In the genomic region with DNA sequence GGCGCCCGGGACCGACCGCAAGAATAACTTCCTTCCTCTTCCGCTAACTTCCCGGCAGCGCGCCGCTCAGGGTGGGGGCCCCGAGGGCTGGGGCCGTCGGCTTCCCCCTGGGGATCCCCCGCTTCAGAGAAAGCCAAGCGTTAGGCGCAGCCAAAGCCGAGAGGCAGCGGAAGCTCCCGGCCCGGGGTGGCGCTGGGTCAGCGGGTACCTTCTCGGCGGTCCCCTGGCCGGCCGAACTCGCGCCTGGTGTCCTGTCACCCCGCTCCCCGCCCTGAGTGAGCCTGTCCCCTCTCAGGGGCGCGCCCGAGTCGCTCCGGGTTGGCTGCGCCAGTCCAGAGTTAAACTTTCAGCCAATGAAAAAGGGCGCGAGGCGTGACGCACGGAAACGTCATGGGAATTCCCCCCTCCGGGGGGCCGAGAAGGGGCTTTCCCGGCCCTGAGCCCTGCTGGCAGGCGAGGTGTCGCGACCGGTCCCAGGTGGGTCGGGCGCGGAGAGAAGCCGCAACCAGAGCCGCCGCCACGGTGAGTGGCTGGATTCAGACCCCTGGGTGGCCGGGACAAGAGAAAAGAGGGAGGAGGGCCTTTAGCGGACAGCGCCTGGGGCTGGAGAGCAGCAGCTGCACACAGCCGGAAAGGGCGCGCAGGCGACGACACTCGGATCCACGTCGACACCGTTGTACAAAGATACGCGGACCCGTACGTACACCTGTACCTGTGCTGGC, we compare ENCODE assay signal across 1 cellular context.
TF ChIP-seq lines count a peak whose summit lies in the region.

No MANE protein-coding gene starts in this region.

TF ChIP-seq in HepG2, 621 proteins besides CTCF, POLR2A, EP300 and RAD21 (continued from another document and continues in another):
- TF ChIP-seq, protein P1, sequence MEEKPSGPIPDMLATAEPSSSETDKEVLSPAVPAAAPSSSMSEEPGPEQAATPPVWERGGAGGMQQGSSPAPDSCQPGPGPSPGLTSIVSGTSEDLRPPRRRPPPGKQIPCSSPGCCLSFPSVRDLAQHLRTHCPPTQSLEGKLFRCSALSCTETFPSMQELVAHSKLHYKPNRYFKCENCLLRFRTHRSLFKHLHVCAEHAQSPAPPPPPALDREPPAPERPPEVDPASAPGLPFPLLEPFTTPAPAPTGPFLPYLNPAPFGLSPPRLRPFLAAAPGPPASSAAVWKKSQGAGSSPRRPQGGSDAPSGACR (CRISPR knock-in tag; IDR thresholded peaks at IDR 0.05): no peak
- TF ChIP-seq, protein P2, sequence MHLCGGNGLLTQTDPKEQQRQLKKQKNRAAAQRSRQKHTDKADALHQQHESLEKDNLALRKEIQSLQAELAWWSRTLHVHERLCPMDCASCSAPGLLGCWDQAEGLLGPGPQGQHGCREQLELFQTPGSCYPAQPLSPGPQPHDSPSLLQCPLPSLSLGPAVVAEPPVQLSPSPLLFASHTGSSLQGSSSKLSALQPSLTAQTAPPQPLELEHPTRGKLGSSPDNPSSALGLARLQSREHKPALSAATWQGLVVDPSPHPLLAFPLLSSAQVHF (CRISPR knock-in tag; IDR thresholded peaks at IDR 0.05): no peak
- TF ChIP-seq REL (CRISPR knock-in tag; conservative IDR thresholded peaks at IDR 0.05) (no peak), ZFP36 (IDR thresholded peaks at IDR 0.05; ENCODE audit: borderline replicate concordance, low read depth, low read length, partially characterized antibody) (no peak), PAWR (CRISPR knock-in tag; IDR thresholded peaks at IDR 0.05; ENCODE audit: borderline replicate concordance) (no peak), ZFYVE20 (CRISPR knock-in tag; IDR thresholded peaks at IDR 0.05; ENCODE audit: borderline replicate concordance, low read depth) (0 out of 2 replicates have a peak, but pooled peaks have one; percentile 46), HMG20B (CRISPR knock-in tag; conservative IDR thresholded peaks at IDR 0.05) (no peak), STAT5B (CRISPR knock-in tag; IDR thresholded peaks at IDR 0.05) (no peak), ZBTB3 (CRISPR knock-in tag; IDR thresholded peaks at IDR 0.05; ENCODE audit: borderline replicate concordance, low read depth) (no peak), IRX3 (CRISPR knock-in tag; IDR thresholded peaks at IDR 0.05; ENCODE audit: borderline replicate concordance, low read depth) (no peak), PITX1 (CRISPR knock-in tag; IDR thresholded peaks at IDR 0.05) (no peak; the same call in 1 of the 2 replicates), XRCC5 (optimal IDR thresholded peaks at IDR 0.05; ENCODE audit: low read length) (peak; percentile 64), ZKSCAN5 (CRISPR knock-in tag; IDR thresholded peaks at IDR 0.05) (no peak), PHF21A (CRISPR knock-in tag; IDR thresholded peaks at IDR 0.05) (peak; percentile 96), TBX2 (CRISPR knock-in tag; IDR thresholded peaks at IDR 0.05; ENCODE audit: borderline replicate concordance) (peak; percentile 84), GABPA (IDR thresholded peaks at IDR 0.05; ENCODE audit: low read depth, low read length) (no peak), GABPA (CRISPR knock-in tag; IDR thresholded peaks at IDR 0.05; ENCODE audit: low read depth) (peak; percentile 79), ZNF496 (CRISPR knock-in tag; IDR thresholded peaks at IDR 0.05; ENCODE audit: insufficient replicate concordance) (no peak), ZNF570 (CRISPR knock-in tag; IDR thresholded peaks at IDR 0.05; ENCODE audit: borderline replicate concordance) (no peak), ATAD3A (CRISPR knock-in tag; IDR thresholded peaks at IDR 0.05) (no peak), ZNF446 (CRISPR knock-in tag; IDR thresholded peaks at IDR 0.05) (peak; percentile 78; the same call in 1 of the 2 replicates), PAF1 (CRISPR knock-in tag; IDR thresholded peaks at IDR 0.05) (no peak), KDM4B (CRISPR knock-in tag; IDR thresholded peaks at IDR 0.05) (0 out of 2 replicates have a peak, but pooled peaks have one; percentile 13), SMAD1 (CRISPR knock-in tag; IDR thresholded peaks at IDR 0.05; ENCODE audit: borderline replicate concordance, low read depth) (no peak), ZSCAN9 (CRISPR knock-in tag; IDR thresholded peaks at IDR 0.05; ENCODE audit: borderline replicate concordance) (peak; percentile 21; the same call in 1 of the 2 replicates), TCF7L2 (IDR thresholded peaks at IDR 0.05; ENCODE audit: low read depth, low read length) (no peak)
- TF ChIP-seq, protein P3, sequence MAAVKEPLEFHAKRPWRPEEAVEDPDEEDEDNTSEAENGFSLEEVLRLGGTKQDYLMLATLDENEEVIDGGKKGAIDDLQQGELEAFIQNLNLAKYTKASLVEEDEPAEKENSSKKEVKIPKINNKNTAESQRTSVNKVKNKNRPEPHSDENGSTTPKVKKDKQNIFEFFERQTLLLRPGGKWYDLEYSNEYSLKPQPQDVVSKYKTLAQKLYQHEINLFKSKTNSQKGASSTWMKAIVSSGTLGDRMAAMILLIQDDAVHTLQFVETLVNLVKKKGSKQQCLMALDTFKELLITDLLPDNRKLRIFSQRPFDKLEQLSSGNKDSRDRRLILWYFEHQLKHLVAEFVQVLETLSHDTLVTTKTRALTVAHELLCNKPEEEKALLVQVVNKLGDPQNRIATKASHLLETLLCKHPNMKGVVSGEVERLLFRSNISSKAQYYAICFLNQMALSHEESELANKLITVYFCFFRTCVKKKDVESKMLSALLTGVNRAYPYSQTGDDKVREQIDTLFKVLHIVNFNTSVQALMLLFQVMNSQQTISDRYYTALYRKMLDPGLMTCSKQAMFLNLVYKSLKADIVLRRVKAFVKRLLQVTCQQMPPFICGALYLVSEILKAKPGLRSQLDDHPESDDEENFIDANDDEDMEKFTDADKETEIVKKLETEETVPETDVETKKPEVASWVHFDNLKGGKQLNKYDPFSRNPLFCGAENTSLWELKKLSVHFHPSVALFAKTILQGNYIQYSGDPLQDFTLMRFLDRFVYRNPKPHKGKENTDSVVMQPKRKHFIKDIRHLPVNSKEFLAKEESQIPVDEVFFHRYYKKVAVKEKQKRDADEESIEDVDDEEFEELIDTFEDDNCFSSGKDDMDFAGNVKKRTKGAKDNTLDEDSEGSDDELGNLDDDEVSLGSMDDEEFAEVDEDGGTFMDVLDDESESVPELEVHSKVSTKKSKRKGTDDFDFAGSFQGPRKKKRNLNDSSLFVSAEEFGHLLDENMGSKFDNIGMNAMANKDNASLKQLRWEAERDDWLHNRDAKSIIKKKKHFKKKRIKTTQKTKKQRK (IDR thresholded peaks at IDR 0.05; ENCODE audit: low read length): no peak
- TF ChIP-seq, protein P4, sequence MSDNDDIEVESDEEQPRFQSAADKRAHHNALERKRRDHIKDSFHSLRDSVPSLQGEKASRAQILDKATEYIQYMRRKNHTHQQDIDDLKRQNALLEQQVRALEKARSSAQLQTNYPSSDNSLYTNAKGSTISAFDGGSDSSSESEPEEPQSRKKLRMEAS (IDR thresholded peaks at IDR 0.05): peak; percentile 38
- TF ChIP-seq, protein P5, sequence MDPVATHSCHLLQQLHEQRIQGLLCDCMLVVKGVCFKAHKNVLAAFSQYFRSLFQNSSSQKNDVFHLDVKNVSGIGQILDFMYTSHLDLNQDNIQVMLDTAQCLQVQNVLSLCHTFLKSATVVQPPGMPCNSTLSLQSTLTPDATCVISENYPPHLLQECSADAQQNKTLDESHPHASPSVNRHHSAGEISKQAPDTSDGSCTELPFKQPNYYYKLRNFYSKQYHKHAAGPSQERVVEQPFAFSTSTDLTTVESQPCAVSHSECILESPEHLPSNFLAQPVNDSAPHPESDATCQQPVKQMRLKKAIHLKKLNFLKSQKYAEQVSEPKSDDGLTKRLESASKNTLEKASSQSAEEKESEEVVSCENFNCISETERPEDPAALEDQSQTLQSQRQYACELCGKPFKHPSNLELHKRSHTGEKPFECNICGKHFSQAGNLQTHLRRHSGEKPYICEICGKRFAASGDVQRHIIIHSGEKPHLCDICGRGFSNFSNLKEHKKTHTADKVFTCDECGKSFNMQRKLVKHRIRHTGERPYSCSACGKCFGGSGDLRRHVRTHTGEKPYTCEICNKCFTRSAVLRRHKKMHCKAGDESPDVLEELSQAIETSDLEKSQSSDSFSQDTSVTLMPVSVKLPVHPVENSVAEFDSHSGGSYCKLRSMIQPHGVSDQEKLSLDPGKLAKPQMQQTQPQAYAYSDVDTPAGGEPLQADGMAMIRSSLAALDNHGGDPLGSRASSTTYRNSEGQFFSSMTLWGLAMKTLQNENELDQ (CRISPR knock-in tag; IDR thresholded peaks at IDR 0.05; ENCODE audit: borderline replicate concordance): no peak
- TF ChIP-seq, protein P6, sequence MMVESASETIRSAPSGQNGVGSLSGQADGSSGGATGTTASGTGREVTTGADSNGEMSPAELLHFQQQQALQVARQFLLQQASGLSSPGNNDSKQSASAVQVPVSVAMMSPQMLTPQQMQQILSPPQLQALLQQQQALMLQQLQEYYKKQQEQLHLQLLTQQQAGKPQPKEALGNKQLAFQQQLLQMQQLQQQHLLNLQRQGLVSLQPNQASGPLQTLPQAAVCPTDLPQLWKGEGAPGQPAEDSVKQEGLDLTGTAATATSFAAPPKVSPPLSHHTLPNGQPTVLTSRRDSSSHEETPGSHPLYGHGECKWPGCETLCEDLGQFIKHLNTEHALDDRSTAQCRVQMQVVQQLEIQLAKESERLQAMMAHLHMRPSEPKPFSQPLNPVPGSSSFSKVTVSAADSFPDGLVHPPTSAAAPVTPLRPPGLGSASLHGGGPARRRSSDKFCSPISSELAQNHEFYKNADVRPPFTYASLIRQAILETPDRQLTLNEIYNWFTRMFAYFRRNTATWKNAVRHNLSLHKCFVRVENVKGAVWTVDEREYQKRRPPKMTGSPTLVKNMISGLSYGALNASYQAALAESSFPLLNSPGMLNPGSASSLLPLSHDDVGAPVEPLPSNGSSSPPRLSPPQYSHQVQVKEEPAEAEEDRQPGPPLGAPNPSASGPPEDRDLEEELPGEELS (CRISPR knock-in tag; IDR thresholded peaks at IDR 0.05): 0 out of 2 replicates have a peak, but pooled peaks have one; percentile 23
- TF ChIP-seq, protein P7, sequence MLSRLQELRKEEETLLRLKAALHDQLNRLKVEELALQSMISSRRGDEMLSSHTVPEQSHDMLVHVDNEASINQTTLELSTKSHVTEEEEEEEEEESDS (CRISPR knock-in tag; IDR thresholded peaks at IDR 0.05; ENCODE audit: borderline replicate concordance): no peak
- TF ChIP-seq, protein P8, sequence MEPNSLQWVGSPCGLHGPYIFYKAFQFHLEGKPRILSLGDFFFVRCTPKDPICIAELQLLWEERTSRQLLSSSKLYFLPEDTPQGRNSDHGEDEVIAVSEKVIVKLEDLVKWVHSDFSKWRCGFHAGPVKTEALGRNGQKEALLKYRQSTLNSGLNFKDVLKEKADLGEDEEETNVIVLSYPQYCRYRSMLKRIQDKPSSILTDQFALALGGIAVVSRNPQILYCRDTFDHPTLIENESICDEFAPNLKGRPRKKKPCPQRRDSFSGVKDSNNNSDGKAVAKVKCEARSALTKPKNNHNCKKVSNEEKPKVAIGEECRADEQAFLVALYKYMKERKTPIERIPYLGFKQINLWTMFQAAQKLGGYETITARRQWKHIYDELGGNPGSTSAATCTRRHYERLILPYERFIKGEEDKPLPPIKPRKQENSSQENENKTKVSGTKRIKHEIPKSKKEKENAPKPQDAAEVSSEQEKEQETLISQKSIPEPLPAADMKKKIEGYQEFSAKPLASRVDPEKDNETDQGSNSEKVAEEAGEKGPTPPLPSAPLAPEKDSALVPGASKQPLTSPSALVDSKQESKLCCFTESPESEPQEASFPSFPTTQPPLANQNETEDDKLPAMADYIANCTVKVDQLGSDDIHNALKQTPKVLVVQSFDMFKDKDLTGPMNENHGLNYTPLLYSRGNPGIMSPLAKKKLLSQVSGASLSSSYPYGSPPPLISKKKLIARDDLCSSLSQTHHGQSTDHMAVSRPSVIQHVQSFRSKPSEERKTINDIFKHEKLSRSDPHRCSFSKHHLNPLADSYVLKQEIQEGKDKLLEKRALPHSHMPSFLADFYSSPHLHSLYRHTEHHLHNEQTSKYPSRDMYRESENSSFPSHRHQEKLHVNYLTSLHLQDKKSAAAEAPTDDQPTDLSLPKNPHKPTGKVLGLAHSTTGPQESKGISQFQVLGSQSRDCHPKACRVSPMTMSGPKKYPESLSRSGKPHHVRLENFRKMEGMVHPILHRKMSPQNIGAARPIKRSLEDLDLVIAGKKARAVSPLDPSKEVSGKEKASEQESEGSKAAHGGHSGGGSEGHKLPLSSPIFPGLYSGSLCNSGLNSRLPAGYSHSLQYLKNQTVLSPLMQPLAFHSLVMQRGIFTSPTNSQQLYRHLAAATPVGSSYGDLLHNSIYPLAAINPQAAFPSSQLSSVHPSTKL (CRISPR knock-in tag; IDR thresholded peaks at IDR 0.05): no peak; the same call in 1 of the 2 replicates
- TF ChIP-seq, protein P9, sequence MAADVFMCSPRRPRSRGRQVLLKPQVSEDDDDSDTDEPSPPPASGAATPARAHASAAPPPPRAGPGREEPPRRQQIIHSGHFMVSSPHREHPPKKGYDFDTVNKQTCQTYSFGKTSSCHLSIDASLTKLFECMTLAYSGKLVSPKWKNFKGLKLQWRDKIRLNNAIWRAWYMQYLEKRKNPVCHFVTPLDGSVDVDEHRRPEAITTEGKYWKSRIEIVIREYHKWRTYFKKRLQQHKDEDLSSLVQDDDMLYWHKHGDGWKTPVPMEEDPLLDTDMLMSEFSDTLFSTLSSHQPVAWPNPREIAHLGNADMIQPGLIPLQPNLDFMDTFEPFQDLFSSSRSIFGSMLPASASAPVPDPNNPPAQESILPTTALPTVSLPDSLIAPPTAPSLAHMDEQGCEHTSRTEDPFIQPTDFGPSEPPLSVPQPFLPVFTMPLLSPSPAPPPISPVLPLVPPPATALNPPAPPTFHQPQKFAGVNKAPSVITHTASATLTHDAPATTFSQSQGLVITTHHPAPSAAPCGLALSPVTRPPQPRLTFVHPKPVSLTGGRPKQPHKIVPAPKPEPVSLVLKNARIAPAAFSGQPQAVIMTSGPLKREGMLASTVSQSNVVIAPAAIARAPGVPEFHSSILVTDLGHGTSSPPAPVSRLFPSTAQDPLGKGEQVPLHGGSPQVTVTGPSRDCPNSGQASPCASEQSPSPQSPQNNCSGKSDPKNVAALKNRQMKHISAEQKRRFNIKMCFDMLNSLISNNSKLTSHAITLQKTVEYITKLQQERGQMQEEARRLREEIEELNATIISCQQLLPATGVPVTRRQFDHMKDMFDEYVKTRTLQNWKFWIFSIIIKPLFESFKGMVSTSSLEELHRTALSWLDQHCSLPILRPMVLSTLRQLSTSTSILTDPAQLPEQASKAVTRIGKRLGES (CRISPR knock-in tag; IDR thresholded peaks at IDR 0.05; ENCODE audit: borderline replicate concordance): no peak
- TF ChIP-seq, protein P10, sequence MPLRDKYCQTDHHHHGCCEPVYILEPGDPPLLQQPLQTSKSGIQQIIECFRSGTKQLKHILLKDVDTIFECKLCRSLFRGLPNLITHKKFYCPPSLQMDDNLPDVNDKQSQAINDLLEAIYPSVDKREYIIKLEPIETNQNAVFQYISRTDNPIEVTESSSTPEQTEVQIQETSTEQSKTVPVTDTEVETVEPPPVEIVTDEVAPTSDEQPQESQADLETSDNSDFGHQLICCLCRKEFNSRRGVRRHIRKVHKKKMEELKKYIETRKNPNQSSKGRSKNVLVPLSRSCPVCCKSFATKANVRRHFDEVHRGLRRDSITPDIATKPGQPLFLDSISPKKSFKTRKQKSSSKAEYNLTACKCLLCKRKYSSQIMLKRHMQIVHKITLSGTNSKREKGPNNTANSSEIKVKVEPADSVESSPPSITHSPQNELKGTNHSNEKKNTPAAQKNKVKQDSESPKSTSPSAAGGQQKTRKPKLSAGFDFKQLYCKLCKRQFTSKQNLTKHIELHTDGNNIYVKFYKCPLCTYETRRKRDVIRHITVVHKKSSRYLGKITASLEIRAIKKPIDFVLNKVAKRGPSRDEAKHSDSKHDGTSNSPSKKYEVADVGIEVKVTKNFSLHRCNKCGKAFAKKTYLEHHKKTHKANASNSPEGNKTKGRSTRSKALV (CRISPR knock-in tag; IDR thresholded peaks at IDR 0.05): no peak
